ENCODE assay signal across 8 cellular contexts in the genomic region with DNA sequence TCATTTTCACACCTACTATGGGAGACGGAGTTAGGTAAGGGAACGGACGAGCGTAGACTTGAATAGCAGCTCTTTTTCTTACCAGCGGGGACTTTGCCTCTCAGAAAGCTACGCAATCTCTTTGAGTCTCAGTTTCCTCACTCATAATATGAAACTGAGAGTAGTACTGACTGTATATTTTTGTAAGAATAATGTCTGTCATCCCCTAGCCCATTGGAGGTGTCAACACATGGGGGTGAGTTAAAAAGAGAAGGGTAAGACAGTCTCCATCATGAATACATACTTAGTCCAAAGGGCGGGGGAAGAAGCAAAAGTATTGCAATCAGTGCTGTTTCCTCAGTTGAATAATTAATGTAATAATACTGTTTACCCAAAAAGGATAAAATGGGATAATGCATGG.
"Had no signal": no experiment of that assay in that cellular context is flagged by ENCODE, and none has a peak within 500 bp of the region (broad histone marks: within the 10 kb centered on the region; RNA-seq: fewer than 3 reads in every experiment).

No MANE protein-coding gene starts in this region.

- FAIRE-seq: H1, H54, HTR-8/SVneo, K562 had no signal

- H3K4me3 Mint-ChIP-seq: GM23338, H9 had no signal

- H3K27ac Mint-ChIP-seq: GM23338, H9 had no signal

- H3K9me3 Mint-ChIP-seq: GM23338, H9 had no signal

- H3K4me3 ChIP-seq: GM23338, K562 had no signal

- ATAC-seq: GM23338, K562 had no signal

- DNase-seq: H9, HCEC 1CT, IMR-90 had no signal

- H2AFZ ChIP-seq: GM23338 had no signal

- H3K4me2 ChIP-seq: GM23338 had no signal
